ENCODE assay signal across 8 cellular contexts in genomic region chr11:67265633-67266423, GRCh38. TPM values are rescaled to one million over a fixed set of nuclear protein-coding genes. Genes with fewer than 3 reads are reported as not detected.
DNase-seq lines count a peak whose midpoint lies in the region; ATAC-seq and TF ChIP-seq lines count a peak whose summit lies in the region.

No MANE protein-coding gene starts in this region.

- H3K9ac ChIP-seq in iPS-18a (ENCODE audit: low read length) (no peak overlapping the region), skeletal muscle satellite cell (ENCODE audit: low read depth, low read length) (peak overlapping the region; percentile 30)

- H3K27ac ChIP-seq in KOPT-K1 (ENCODE audit: low read depth, low read length, poor library complexity, severe bottlenecking) (peak overlapping the region; percentile 49), iPS-18a (ENCODE audit: low read length) (no peak overlapping the region)

- H3K36me3 ChIP-seq in KOPT-K1 (ENCODE audit: insufficient read depth, low read length): peaks cover 31% of the 10 kb centered on the region
- H3K36me3 ChIP-seq in iPS-18a (ENCODE audit: control insufficient read depth, low read depth, low read length): peaks cover 3% of the 10 kb centered on the region
- H3K36me3 ChIP-seq in skeletal muscle satellite cell (ENCODE audit: insufficient read depth, low read length): peaks cover 8% of the 10 kb centered on the region

- TF ChIP-seq CTCF in astrocyte of the spinal cord (IDR thresholded peaks at IDR 0.05; ENCODE audit: low read depth, low read length): peak; percentile 62

- H3K27me3 ChIP-seq in iPS-18a (ENCODE audit: control insufficient read depth, insufficient read depth, low read length): peaks cover 27% of the 10 kb centered on the region
- no peaks in the 10 kb centered on the region for H3K27me3 ChIP-seq in skeletal muscle satellite cell (ENCODE audit: control insufficient read depth, insufficient read depth, low read length)

- H3K9me3 ChIP-seq in KOPT-K1 (ENCODE audit: insufficient read depth, low read length, poor library complexity, severe bottlenecking) (no peaks in the 10 kb centered on the region), iPS-18a (ENCODE audit: control insufficient read depth, low read depth, low read length) (no peaks in the 10 kb centered on the region), skeletal muscle satellite cell (replicated peaks; ENCODE audit: low read length) (no peaks in the 10 kb centered on the region)

- no peak for ATAC-seq in HG03039 (IDR thresholded peaks at IDR 0.05; ENCODE audit: unreplicated experiment)

- peak overlapping the region; percentile 71 for H3K4me2 ChIP-seq in skeletal muscle satellite cell (ENCODE audit: low read length)

- peaks cover 19% of the 10 kb centered on the region for H3K4me1 ChIP-seq in iPS-18a (ENCODE audit: control insufficient read depth, low read depth, low read length)
- peaks cover 53% of the 10 kb centered on the region for H3K4me1 ChIP-seq in skeletal muscle satellite cell (ENCODE audit: control insufficient read depth, insufficient read depth, low read length)

- in situ Hi-C loops in astrocyte of the spinal cord (cut with HindIII; ENCODE audit: low sequenced_read_pairs): no loop called here

- TF ChIP-seq POLR2A in GM19193 (IDR thresholded peaks at IDR 0.05; ENCODE audit: extremely low read depth, insufficient read depth, insufficient read length): peak; percentile 21

- DNase-seq in AML-193 (lab: John Stamatoyannopoulos, UW) (peak; percentile 45 to 53), T-helper 22 cell (ENCODE audit: low read depth) (peak; percentile 58), astrocyte of the spinal cord (ENCODE audit: low read depth, low spot score) (no peak)

- H3K4me3 ChIP-seq in astrocyte of the spinal cord (ENCODE audit: low read depth, low read length) (peak overlapping the region; percentile 31), iPS-18a (ENCODE audit: low read length) (peak overlapping the region; percentile 23), skeletal muscle satellite cell (ENCODE audit: low read length) (peak overlapping the region; percentile 63)

RNA-seq across cellular contexts. Expression of gene GRK2, which starts 0.4 kb away (rescaled TPM):
- total RNA-seq in skeletal muscle satellite cell (2012; rRNA removed): 26.6 and 33.0 TPM in 2 replicates

RNA-seq across cellular contexts. Expression of gene ANKRD13D, which starts 23.3 kb away (rescaled TPM):
- total RNA-seq in skeletal muscle satellite cell (2012; rRNA removed): 29.1 and 29.4 TPM in 2 replicates

RNA-seq across cellular contexts. Expression of gene SSH3, which starts 37.5 kb away (rescaled TPM):
- total RNA-seq in skeletal muscle satellite cell (2012; rRNA removed): 8.5 and 14.7 TPM in 2 replicates
